ENCODE assay signal across 1 cellular context in genomic region chr19:45770192-45771101, GRCh38.
TF ChIP-seq lines count a peak whose summit lies in the region.

No MANE protein-coding gene starts in this region.

TF ChIP-seq in K562, 482 proteins besides CTCF, POLR2A, EP300 and RAD21 (continued from another document and continues in another):
- TF ChIP-seq ZHX1 (conservative IDR thresholded peaks at IDR 0.05; ENCODE audit: low read length) (no peak), CEBPZ (IDR thresholded peaks at IDR 0.05; ENCODE audit: borderline replicate concordance, low read depth, low read length) (no peak; the same call in 1 of the 2 replicates), ZNF146 (CRISPR knock-in tag; IDR thresholded peaks at IDR 0.05; ENCODE audit: unreplicated experiment) (no peak), ARHGAP35 (IDR thresholded peaks at IDR 0.05; ENCODE audit: partially characterized antibody) (no peak), CHCHD3 (CRISPR knock-in tag; IDR thresholded peaks at IDR 0.05) (no peak), NFRKB (IDR thresholded peaks at IDR 0.05; ENCODE audit: low read depth) (no peak), ZBTB17 (CRISPR knock-in tag; IDR thresholded peaks at IDR 0.05) (0 out of 2 replicates have a peak, but pooled peaks have one; percentile 16), GABPB1 (CRISPR knock-in tag; IDR thresholded peaks at IDR 0.05) (peak; percentile 80), CCAR2 (IDR thresholded peaks at IDR 0.05; ENCODE audit: low read depth, low read length) (no peak), KLF10 (CRISPR knock-in tag; IDR thresholded peaks at IDR 0.05) (no peak), ZNF589 (CRISPR knock-in tag; IDR thresholded peaks at IDR 0.05; ENCODE audit: low read depth) (no peak), ZEB2 (IDR thresholded peaks at IDR 0.05) (no peak), ZNF655 (CRISPR knock-in tag; IDR thresholded peaks at IDR 0.05) (peak; percentile 16; the same call in 1 of the 2 replicates), HCFC1 (IDR thresholded peaks at IDR 0.05; ENCODE audit: low read depth, low read length) (peak; percentile 23; the same call in 1 of the 2 replicates), MAFK (IDR thresholded peaks at IDR 0.05; ENCODE audit: low read length) (no peak), TAL1 (IDR thresholded peaks at IDR 0.05) (no peak), ZBTB2 (IDR thresholded peaks at IDR 0.05) (no peak), HDAC8 (tag; IDR thresholded peaks at IDR 0.05) (no peak), BCOR (IDR thresholded peaks at IDR 0.05) (no peak), PATZ1 (CRISPR knock-in tag; IDR thresholded peaks at IDR 0.05; ENCODE audit: borderline replicate concordance) (peak; percentile 73; the same call in 1 of the 2 replicates), ZNF133 (CRISPR knock-in tag; IDR thresholded peaks at IDR 0.05) (no peak), FOXP1 (CRISPR knock-in tag; IDR thresholded peaks at IDR 0.05) (no peak), PHF8 (IDR thresholded peaks at IDR 0.05; ENCODE audit: borderline replicate concordance, low read length) (peak; percentile 61; the same call in 1 of the 2 replicates), ZNF134 (CRISPR knock-in tag; conservative IDR thresholded peaks at IDR 0.05) (no peak), ZNF436 (CRISPR knock-in tag; IDR thresholded peaks at IDR 0.05) (no peak), HNRNPLL (IDR thresholded peaks at IDR 0.05; ENCODE audit: low read depth, low read length, poor library complexity, severe bottlenecking) (no peak), HIVEP1 (CRISPR knock-in tag; IDR thresholded peaks at IDR 0.05) (peak; percentile 59; the same call in 1 of the 2 replicates), GTF2E2 (tag; IDR thresholded peaks at IDR 0.05) (no peak), RFX7 (CRISPR knock-in tag; IDR thresholded peaks at IDR 0.05) (no peak), NR2F6 (CRISPR knock-in tag; IDR thresholded peaks at IDR 0.05) (0 out of 2 replicates have a peak, but pooled peaks have one; percentile 20), ZNF639 (CRISPR knock-in tag; conservative IDR thresholded peaks at IDR 0.05 in 1 of 2, IDR thresholded peaks at IDR 0.05 in 1 of 2) (peak in 1 of 2 experiments; percentile 78; a peak in 1 of 4 replicates), RUNX1 (IDR thresholded peaks at IDR 0.05; ENCODE audit: low read depth) (no peak), EGR1 (conservative IDR thresholded peaks at IDR 0.05) (peak; percentile 94), MXI1 (IDR thresholded peaks at IDR 0.05; ENCODE audit: low read depth, low read length) (peak; percentile 75; the same call in 1 of the 2 replicates), NCOR1 (IDR thresholded peaks at IDR 0.05) (peak; percentile 29; the same call in 1 of the 2 replicates), RFX5 (IDR thresholded peaks at IDR 0.05; ENCODE audit: low read depth, low read length) (no peak), KLF13 (tag; IDR thresholded peaks at IDR 0.05; ENCODE audit: borderline replicate concordance, low read depth) (peak; percentile 46; the same call in 1 of the 2 replicates), COPS2 (conservative IDR thresholded peaks at IDR 0.05) (no peak), PML (IDR thresholded peaks at IDR 0.05; ENCODE audit: low read length) (no peak; the same call in 1 of the 2 replicates), SAP30 (IDR thresholded peaks at IDR 0.05; ENCODE audit: borderline replicate concordance, insufficient read depth, low read depth, low read length, poor library complexity, severe bottlenecking) (no peak), ZNF212 (CRISPR knock-in tag; IDR thresholded peaks at IDR 0.05) (0 out of 2 replicates have a peak, but pooled peaks have one; percentile 39), U2AF2 (optimal IDR thresholded peaks at IDR 0.05; ENCODE audit: low read depth, low read length) (no peak), NFE2 (IDR thresholded peaks at IDR 0.05; ENCODE audit: low read depth) (no peak), POLR3A (IDR thresholded peaks at IDR 0.05; ENCODE audit: borderline replicate concordance, extremely low read depth, insufficient read depth, insufficient read length) (no peak), ZNF174 (CRISPR knock-in tag; IDR thresholded peaks at IDR 0.05) (no peak)
- TF ChIP-seq, protein P1, sequence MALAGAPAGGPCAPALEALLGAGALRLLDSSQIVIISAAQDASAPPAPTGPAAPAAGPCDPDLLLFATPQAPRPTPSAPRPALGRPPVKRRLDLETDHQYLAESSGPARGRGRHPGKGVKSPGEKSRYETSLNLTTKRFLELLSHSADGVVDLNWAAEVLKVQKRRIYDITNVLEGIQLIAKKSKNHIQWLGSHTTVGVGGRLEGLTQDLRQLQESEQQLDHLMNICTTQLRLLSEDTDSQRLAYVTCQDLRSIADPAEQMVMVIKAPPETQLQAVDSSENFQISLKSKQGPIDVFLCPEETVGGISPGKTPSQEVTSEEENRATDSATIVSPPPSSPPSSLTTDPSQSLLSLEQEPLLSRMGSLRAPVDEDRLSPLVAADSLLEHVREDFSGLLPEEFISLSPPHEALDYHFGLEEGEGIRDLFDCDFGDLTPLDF (CRISPR knock-in tag; IDR thresholded peaks at IDR 0.05) = no peak
- TF ChIP-seq, protein P2, sequence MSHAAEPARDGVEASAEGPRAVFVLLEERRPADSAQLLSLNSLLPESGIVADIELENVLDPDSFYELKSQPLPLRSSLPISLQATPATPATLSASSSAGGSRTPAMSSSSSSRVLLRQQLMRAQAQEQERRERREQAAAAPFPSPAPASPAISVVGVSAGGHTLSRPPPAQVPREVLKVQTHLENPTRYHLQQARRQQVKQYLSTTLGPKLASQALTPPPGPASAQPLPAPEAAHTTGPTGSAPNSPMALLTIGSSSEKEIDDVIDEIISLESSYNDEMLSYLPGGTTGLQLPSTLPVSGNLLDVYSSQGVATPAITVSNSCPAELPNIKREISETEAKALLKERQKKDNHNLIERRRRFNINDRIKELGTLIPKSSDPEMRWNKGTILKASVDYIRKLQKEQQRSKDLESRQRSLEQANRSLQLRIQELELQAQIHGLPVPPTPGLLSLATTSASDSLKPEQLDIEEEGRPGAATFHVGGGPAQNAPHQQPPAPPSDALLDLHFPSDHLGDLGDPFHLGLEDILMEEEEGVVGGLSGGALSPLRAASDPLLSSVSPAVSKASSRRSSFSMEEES (CRISPR knock-in tag; IDR thresholded peaks at IDR 0.05) = no peak; the same call in 1 of the 2 replicates
- TF ChIP-seq, protein P3, sequence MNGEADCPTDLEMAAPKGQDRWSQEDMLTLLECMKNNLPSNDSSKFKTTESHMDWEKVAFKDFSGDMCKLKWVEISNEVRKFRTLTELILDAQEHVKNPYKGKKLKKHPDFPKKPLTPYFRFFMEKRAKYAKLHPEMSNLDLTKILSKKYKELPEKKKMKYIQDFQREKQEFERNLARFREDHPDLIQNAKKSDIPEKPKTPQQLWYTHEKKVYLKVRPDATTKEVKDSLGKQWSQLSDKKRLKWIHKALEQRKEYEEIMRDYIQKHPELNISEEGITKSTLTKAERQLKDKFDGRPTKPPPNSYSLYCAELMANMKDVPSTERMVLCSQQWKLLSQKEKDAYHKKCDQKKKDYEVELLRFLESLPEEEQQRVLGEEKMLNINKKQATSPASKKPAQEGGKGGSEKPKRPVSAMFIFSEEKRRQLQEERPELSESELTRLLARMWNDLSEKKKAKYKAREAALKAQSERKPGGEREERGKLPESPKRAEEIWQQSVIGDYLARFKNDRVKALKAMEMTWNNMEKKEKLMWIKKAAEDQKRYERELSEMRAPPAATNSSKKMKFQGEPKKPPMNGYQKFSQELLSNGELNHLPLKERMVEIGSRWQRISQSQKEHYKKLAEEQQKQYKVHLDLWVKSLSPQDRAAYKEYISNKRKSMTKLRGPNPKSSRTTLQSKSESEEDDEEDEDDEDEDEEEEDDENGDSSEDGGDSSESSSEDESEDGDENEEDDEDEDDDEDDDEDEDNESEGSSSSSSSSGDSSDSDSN (IDR thresholded peaks at IDR 0.05; ENCODE audit: borderline replicate concordance in 1 of 2, low read depth in 2 of 2, low read length in 2 of 2) = no peak
- TF ChIP-seq, protein P4, sequence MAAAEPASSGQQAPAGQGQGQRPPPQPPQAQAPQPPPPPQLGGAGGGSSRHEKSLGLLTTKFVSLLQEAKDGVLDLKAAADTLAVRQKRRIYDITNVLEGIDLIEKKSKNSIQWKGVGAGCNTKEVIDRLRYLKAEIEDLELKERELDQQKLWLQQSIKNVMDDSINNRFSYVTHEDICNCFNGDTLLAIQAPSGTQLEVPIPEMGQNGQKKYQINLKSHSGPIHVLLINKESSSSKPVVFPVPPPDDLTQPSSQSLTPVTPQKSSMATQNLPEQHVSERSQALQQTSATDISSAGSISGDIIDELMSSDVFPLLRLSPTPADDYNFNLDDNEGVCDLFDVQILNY (CRISPR knock-in tag; IDR thresholded peaks at IDR 0.05) = no peak
